Comparison of ENCODE assay signal across 30 cellular contexts in genomic region chr7:77888998-77889397, GRCh38.
"Had no signal": no experiment of that assay in that cellular context is flagged by ENCODE, and none has a peak within 500 bp of the region (broad histone marks: within the 10 kb centered on the region; RNA-seq: fewer than 3 reads in every experiment).

No MANE protein-coding gene starts in this region.

- H3K9me3 Mint-ChIP-seq: activated B cell treated with CpG ODN at 0.5 μM for 24 hours; activated naive CD4-positive, alpha-beta T cell treated with anti-CD3 and anti-CD28 coated beads for 36 hours; activated naive CD8-positive, alpha-beta T cell treated with anti-CD3 and anti-CD28 coated beads for 36 hours; natural killer cell treated with Interleukin-12 subunit alpha and Interleukin-12 subunit beta and Interleukin-15 and Interleukin-18, amount 100 ng/mL, for 72 hours; stimulated activated naive B cell treated with anti-CD40 and anti-IgM and Interleukin-4, amounts not matched to agents 10 μg/mL and 1 μg/mL and 100 μg/mL, for 72 hours had no signal

- DNase-seq: activated B cell treated with CpG ODN at 0.5 μM for 24 hours; activated CD4-positive, alpha-beta T cell treated with anti-CD3 and anti-CD28 coated beads for 36 hours; activated CD8-positive, alpha-beta memory T cell treated with anti-CD3 and anti-CD28 coated beads, Interleukin-2, amount 10 ng/mL, durations not matched to agents 7 days and 5 days; activated CD8-positive, alpha-beta T cell treated with anti-CD3 and anti-CD28 coated beads, Interleukin-2, amount 10 ng/mL, durations not matched to agents 7 days and 5 days; activated effector memory CD4-positive, alpha-beta T cell treated with Interleukin-2 at 50 U/mL for 16 hours; activated naive CD4-positive, alpha-beta T cell treated with anti-CD3 and anti-CD28 coated beads for 36 hours; activated naive CD8-positive, alpha-beta T cell treated with anti-CD3 and anti-CD28 coated beads for 36 hours; activated T-cell treated with anti-CD3 and anti-CD28 coated beads, Interleukin-2, amount 50 U/mL, for 48 hours; adrenal gland; aorta; body of pancreas; dorsolateral prefrontal cortex; effector memory CD4-positive, alpha-beta T cell; glutamatergic neuron; left lung; lower lobe of right lung; mesendoderm; mucosa of descending colon; right lobe of liver; stimulated activated CD4-positive, alpha-beta T cell treated with anti-CD3 and anti-CD28 coated beads, Interleukin-1b, Interleukin-23, amount 100 ng/mL, for 48 hours; stimulated activated CD4-positive, alpha-beta T cell treated with anti-CD3 and anti-CD28 coated beads, Interleukin-4, amount 100 ng/mL, for 4 hours; stimulated activated CD8-positive, alpha-beta memory T cell treated with anti-CD3 and anti-CD28 coated beads, Interleukin-4, amount 100 ng/mL, for 48 hours; stimulated activated naive B cell treated with anti-CD40 and anti-IgM and Interleukin-4, amounts not matched to agents 10 μg/mL and 1 μg/mL and 100 μg/mL, for 72 hours; stomach; T-helper 2 cell; thyroid gland; upper lobe of left lung had no signal

- H3K27ac ChIP-seq: adrenal gland, body of pancreas, dorsolateral prefrontal cortex, left lung, lower lobe of right lung, neutrophil, right lobe of liver, stomach, thyroid gland, upper lobe of left lung, vagina had no signal

- H3K9me3 ChIP-seq: adrenal gland, body of pancreas, left lung, lower lobe of right lung, mucosa of descending colon, neutrophil, right lobe of liver, stomach, thyroid gland, upper lobe of left lung, vagina had no signal

- H3K27me3 Mint-ChIP-seq: activated B cell treated with CpG ODN at 0.5 μM for 24 hours; activated CD4-positive, alpha-beta T cell treated with anti-CD3 and anti-CD28 coated beads for 36 hours; activated CD8-positive, alpha-beta memory T cell treated with anti-CD3 and anti-CD28 coated beads, Interleukin-2, amount 10 ng/mL, durations not matched to agents 7 days and 5 days; activated naive CD8-positive, alpha-beta T cell treated with anti-CD3 and anti-CD28 coated beads for 36 hours; natural killer cell treated with Interleukin-12 subunit alpha and Interleukin-12 subunit beta and Interleukin-15 and Interleukin-18, amount 100 ng/mL, for 72 hours; stimulated activated naive B cell treated with anti-CD40 and anti-IgM and Interleukin-4, amounts not matched to agents 10 μg/mL and 1 μg/mL and 100 μg/mL, for 72 hours had no signal

- ATAC-seq: activated CD4-positive, alpha-beta T cell treated with anti-CD3 and anti-CD28 coated beads for 36 hours; activated CD8-positive, alpha-beta memory T cell treated with anti-CD3 and anti-CD28 coated beads, Interleukin-2, amount 10 ng/mL, durations not matched to agents 7 days and 5 days; activated CD8-positive, alpha-beta T cell treated with anti-CD3 and anti-CD28 coated beads, Interleukin-2, amount 10 ng/mL, durations not matched to agents 7 days and 5 days; body of pancreas; left lung; lower lobe of right lung; mucosa of descending colon; natural killer cell treated with Interleukin-12 subunit alpha and Interleukin-12 subunit beta and Interleukin-15 and Interleukin-18, amount 100 ng/mL, for 72 hours; right lobe of liver; stimulated activated naive B cell treated with anti-CD40 and anti-IgM and Interleukin-4, amounts not matched to agents 10 μg/mL and 1 μg/mL and 100 μg/mL, for 72 hours had no signal

- H3K36me3 Mint-ChIP-seq: natural killer cell treated with Interleukin-12 subunit alpha and Interleukin-12 subunit beta and Interleukin-15 and Interleukin-18, amount 100 ng/mL, for 72 hours had no signal

- H3K4me3 ChIP-seq: adrenal gland, body of pancreas, dorsolateral prefrontal cortex, left lung, lower lobe of right lung, mucosa of descending colon, right lobe of liver, stomach, thyroid gland, upper lobe of left lung, vagina had no signal

- H3K27ac Mint-ChIP-seq: activated B cell treated with CpG ODN at 0.5 μM for 24 hours; activated CD4-positive, alpha-beta T cell treated with anti-CD3 and anti-CD28 coated beads for 36 hours; activated CD8-positive, alpha-beta memory T cell treated with anti-CD3 and anti-CD28 coated beads, Interleukin-2, amount 10 ng/mL, durations not matched to agents 7 days and 5 days; activated CD8-positive, alpha-beta T cell treated with anti-CD3 and anti-CD28 coated beads, Interleukin-2, amount 10 ng/mL, durations not matched to agents 7 days and 5 days; activated naive CD4-positive, alpha-beta T cell treated with anti-CD3 and anti-CD28 coated beads for 36 hours; activated naive CD8-positive, alpha-beta T cell treated with anti-CD3 and anti-CD28 coated beads for 36 hours; natural killer cell treated with Interleukin-12 subunit alpha and Interleukin-12 subunit beta and Interleukin-15 and Interleukin-18, amount 100 ng/mL, for 72 hours; stimulated activated naive B cell treated with anti-CD40 and anti-IgM and Interleukin-4, amounts not matched to agents 10 μg/mL and 1 μg/mL and 100 μg/mL, for 72 hours had no signal

- H3K36me3 ChIP-seq: adrenal gland, left lung, lower lobe of right lung, neutrophil, right lobe of liver, stomach, thyroid gland, upper lobe of left lung, vagina had no signal

- H3K27me3 ChIP-seq: adrenal gland, body of pancreas, dorsolateral prefrontal cortex, left lung, neutrophil, right lobe of liver, stomach, thyroid gland, upper lobe of left lung, vagina had no signal

- H3K4me3 Mint-ChIP-seq: activated B cell treated with CpG ODN at 0.5 μM for 24 hours; activated CD4-positive, alpha-beta T cell treated with anti-CD3 and anti-CD28 coated beads for 36 hours; activated CD8-positive, alpha-beta memory T cell treated with anti-CD3 and anti-CD28 coated beads, Interleukin-2, amount 10 ng/mL, durations not matched to agents 7 days and 5 days; activated CD8-positive, alpha-beta T cell treated with anti-CD3 and anti-CD28 coated beads, Interleukin-2, amount 10 ng/mL, durations not matched to agents 7 days and 5 days; activated naive CD4-positive, alpha-beta T cell treated with anti-CD3 and anti-CD28 coated beads for 36 hours; activated naive CD8-positive, alpha-beta T cell treated with anti-CD3 and anti-CD28 coated beads for 36 hours; natural killer cell treated with Interleukin-12 subunit alpha and Interleukin-12 subunit beta and Interleukin-15 and Interleukin-18, amount 100 ng/mL, for 72 hours; stimulated activated naive B cell treated with anti-CD40 and anti-IgM and Interleukin-4, amounts not matched to agents 10 μg/mL and 1 μg/mL and 100 μg/mL, for 72 hours had no signal
